ENCODE assay signal across 12 cellular contexts in the genomic region with DNA sequence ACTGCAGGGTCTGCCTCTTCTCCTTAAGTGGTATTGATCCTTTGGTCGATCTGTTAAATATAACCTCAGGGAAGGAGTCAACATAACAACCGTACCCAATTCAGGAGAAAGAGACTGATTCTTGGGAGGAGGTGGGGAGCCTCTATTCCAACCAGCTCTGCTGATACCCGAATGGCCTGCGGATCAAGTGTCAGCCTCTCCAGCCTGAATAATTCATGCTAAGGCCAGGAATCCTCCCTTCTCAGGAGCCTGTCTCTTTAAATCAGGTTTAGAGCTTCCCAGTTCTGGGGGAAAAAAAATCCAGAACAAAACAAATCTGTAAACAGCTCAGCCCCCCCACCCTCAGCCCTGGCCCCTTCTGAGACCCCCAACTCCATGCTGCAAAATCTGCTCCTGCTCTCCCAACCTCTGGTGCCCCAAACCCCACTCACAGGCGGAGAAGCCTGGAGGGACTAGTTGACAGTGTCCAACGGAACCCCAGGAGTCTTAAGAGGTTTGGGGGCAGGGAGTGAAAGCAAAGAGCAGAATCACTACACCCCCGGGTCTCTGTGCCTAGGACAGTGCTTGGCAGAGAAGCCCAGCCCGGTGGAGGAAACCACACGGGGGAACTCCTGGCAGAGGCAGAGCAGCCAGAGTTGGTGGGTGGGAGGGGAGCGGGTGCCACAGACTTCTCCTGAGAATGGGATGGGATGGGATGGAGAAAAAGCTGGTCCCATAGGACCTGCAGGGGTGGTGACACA. TPM values are rescaled to one million over a fixed set of nuclear protein-coding genes. Genes with fewer than 3 reads are reported as not detected.
DNase-seq lines count a peak whose midpoint lies in the region; ATAC-seq and TF ChIP-seq lines count a peak whose summit lies in the region.
"Had no signal": no experiment of that assay in that cellular context is flagged by ENCODE, and none has a peak within 500 bp of the region (broad histone marks: within the 10 kb centered on the region; RNA-seq: fewer than 3 reads in every experiment).

No MANE protein-coding gene starts in this region.

- TF ChIP-seq CTCF in activated CD8-positive, alpha-beta T cell treated with anti-CD3 and anti-CD28 coated beads for 36 hours (IDR thresholded peaks at IDR 0.05) = no peak

- intact Hi-C loops in activated CD8-positive, alpha-beta T cell treated with anti-CD3 and anti-CD28 coated beads for 36 hours (cut with micrococcal nuclease) = no loop called here

- no peaks in the 10 kb centered on the region for H3K36me3 Mint-ChIP-seq in activated T-cell treated with anti-CD3 and anti-CD28 coated beads, Interleukin-2, amount 50 U/mL, for 72 hours (ENCODE audit: insufficient read depth in 2 of 2)
- no peaks in the 10 kb centered on the region for H3K36me3 Mint-ChIP-seq in activated CD8-positive, alpha-beta T cell treated with anti-CD3 and anti-CD28 coated beads for 36 hours (ENCODE audit: low read depth)
- H3K36me3 Mint-ChIP-seq in stimulated activated memory B cell treated with anti-CD40 and anti-IgM and Interleukin-4, amounts not matched to agents 10 μg/mL and 1 μg/mL and 100 μg/mL, for 72 hours = no peaks in the 10 kb centered on the region

- H3K4me1 Mint-ChIP-seq in activated T-cell treated with anti-CD3 and anti-CD28 coated beads, Interleukin-2, amount 50 U/mL, for 72 hours (ENCODE audit: low read depth) = peaks cover 5% of the 10 kb centered on the region
- H3K4me1 Mint-ChIP-seq in activated CD8-positive, alpha-beta T cell treated with anti-CD3 and anti-CD28 coated beads for 36 hours (ENCODE audit: low read depth) = peaks cover 10% of the 10 kb centered on the region
- peaks cover 10% of the 10 kb centered on the region for H3K4me1 Mint-ChIP-seq in stimulated activated memory B cell treated with anti-CD40 and anti-IgM and Interleukin-4, amounts not matched to agents 10 μg/mL and 1 μg/mL and 100 μg/mL, for 72 hours

- no peak overlapping the region for H3K27ac Mint-ChIP-seq in activated T-cell treated with anti-CD3 and anti-CD28 coated beads, Interleukin-2, amount 50 U/mL, for 72 hours
- no peak overlapping the region for H3K27ac Mint-ChIP-seq in activated CD8-positive, alpha-beta T cell treated with anti-CD3 and anti-CD28 coated beads for 36 hours
- H3K27ac Mint-ChIP-seq in stimulated activated memory B cell treated with anti-CD40 and anti-IgM and Interleukin-4, amounts not matched to agents 10 μg/mL and 1 μg/mL and 100 μg/mL, for 72 hours = no peak overlapping the region

- peak overlapping the region; percentile 86 to 89 for H3K4me3 Mint-ChIP-seq in activated T-cell treated with anti-CD3 and anti-CD28 coated beads, Interleukin-2, amount 50 U/mL, for 72 hours
- peak overlapping the region; percentile 71 for H3K4me3 Mint-ChIP-seq in activated CD8-positive, alpha-beta T cell treated with anti-CD3 and anti-CD28 coated beads for 36 hours
- peak overlapping the region; percentile 66 for H3K4me3 Mint-ChIP-seq in stimulated activated memory B cell treated with anti-CD40 and anti-IgM and Interleukin-4, amounts not matched to agents 10 μg/mL and 1 μg/mL and 100 μg/mL, for 72 hours

- CTCF ChIA-PET in activated CD8-positive, alpha-beta T cell treated with anti-CD3 and anti-CD28 coated beads for 36 hours (lab: Charles Lee) = interaction anchor here (1.5 to 19.6 kb wide), 7 partner anchors 9 to 284 kb away, joined by 3 to 663 read pairs (median 18); a partner anchor contains a TSS
- CTCF ChIA-PET in HEK293T (lab: Yijun Ruan, JAX) = interaction anchor here (1.1 to 4.7 kb wide), 2 partner anchors 9 to 98 kb away, joined by 5 to 45 read pairs; no protein-coding TSS in a partner anchor

- no peak for ATAC-seq in activated T-cell treated with anti-CD3 and anti-CD28 coated beads, Interleukin-2, amount 50 U/mL, for 72 hours (replicated peaks in 1 of 2)
- no peak for ATAC-seq in activated CD8-positive, alpha-beta T cell treated with anti-CD3 and anti-CD28 coated beads for 36 hours
- ATAC-seq in stimulated activated memory B cell treated with anti-CD40 and anti-IgM and Interleukin-4, amounts not matched to agents 10 μg/mL and 1 μg/mL and 100 μg/mL, for 72 hours = no peak

- peak overlapping the region; percentile 59; the same call in 1 of the 2 replicates for H3K4me3 ChIP-seq in iPS-18c (ENCODE audit: insufficient read depth, low read depth, low read length)

- peaks cover 3% of the 10 kb centered on the region for H3K9me3 ChIP-seq in iPS-18c (ENCODE audit: control insufficient read depth, insufficient read depth, low read length)
- H3K9me3 ChIP-seq: ascending aorta had no signal

- no peak for DNase-seq in activated T-cell treated with anti-CD3 and anti-CD28 coated beads, Interleukin-2, amount 50 U/mL, for 72 hours
- no peak for DNase-seq in activated T-cell treated with anti-CD3 and anti-CD28 coated beads for 4 hours
- DNase-seq in activated CD8-positive, alpha-beta T cell treated with anti-CD3 and anti-CD28 coated beads for 36 hours = no peak
- no peak for DNase-seq in NCI-H524 treated with DMSO at 0.1 percent for 48 hours (lab: John Stamatoyannopoulos, UW)
- DNase-seq in COLO668 (lab: John Stamatoyannopoulos, UW; ENCODE audit: unreplicated experiment) = no peak
- DNase-seq in HEK293T (ENCODE audit: extremely low spot score) = no peak
- DNase-seq: KG1, SHP77 treated with DMSO at 0.1 percent for 48 hours had no signal

- H3K9me3 Mint-ChIP-seq in activated T-cell treated with anti-CD3 and anti-CD28 coated beads, Interleukin-2, amount 50 U/mL, for 72 hours = no peaks in the 10 kb centered on the region
- no peaks in the 10 kb centered on the region for H3K9me3 Mint-ChIP-seq in activated CD8-positive, alpha-beta T cell treated with anti-CD3 and anti-CD28 coated beads for 36 hours
- H3K9me3 Mint-ChIP-seq in stimulated activated memory B cell treated with anti-CD40 and anti-IgM and Interleukin-4, amounts not matched to agents 10 μg/mL and 1 μg/mL and 100 μg/mL, for 72 hours = no peaks in the 10 kb centered on the region

- POLR2A ChIA-PET in activated CD8-positive, alpha-beta T cell treated with anti-CD3 and anti-CD28 coated beads for 36 hours (lab: Charles Lee) = interaction anchor here (1.4 to 1.5 kb wide), 2 partner anchors 13 to 16 kb away, joined by 4 to 6 read pairs; no protein-coding TSS in a partner anchor
- POLR2A ChIA-PET in HEK293T (lab: Yijun Ruan, JAX) = no interaction called here

- H3K27me3 Mint-ChIP-seq in activated T-cell treated with anti-CD3 and anti-CD28 coated beads, Interleukin-2, amount 50 U/mL, for 72 hours (ENCODE audit: low read depth) = peaks cover 47% of the 10 kb centered on the region
- H3K27me3 Mint-ChIP-seq in activated CD8-positive, alpha-beta T cell treated with anti-CD3 and anti-CD28 coated beads for 36 hours = peaks cover 29% of the 10 kb centered on the region
- peaks cover 69% of the 10 kb centered on the region for H3K27me3 Mint-ChIP-seq in stimulated activated memory B cell treated with anti-CD40 and anti-IgM and Interleukin-4, amounts not matched to agents 10 μg/mL and 1 μg/mL and 100 μg/mL, for 72 hours

TF ChIP-seq in HEK293T, 16 proteins besides CTCF, POLR2A, EP300 and RAD21:
- TF ChIP-seq, protein P1, sequence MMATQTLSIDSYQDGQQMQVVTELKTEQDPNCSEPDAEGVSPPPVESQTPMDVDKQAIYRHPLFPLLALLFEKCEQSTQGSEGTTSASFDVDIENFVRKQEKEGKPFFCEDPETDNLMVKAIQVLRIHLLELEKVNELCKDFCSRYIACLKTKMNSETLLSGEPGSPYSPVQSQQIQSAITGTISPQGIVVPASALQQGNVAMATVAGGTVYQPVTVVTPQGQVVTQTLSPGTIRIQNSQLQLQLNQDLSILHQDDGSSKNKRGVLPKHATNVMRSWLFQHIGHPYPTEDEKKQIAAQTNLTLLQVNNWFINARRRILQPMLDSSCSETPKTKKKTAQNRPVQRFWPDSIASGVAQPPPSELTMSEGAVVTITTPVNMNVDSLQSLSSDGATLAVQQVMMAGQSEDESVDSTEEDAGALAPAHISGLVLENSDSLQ (IDR thresholded peaks at IDR 0.05) = no peak
- TF ChIP-seq FOXA1 (IDR thresholded peaks at IDR 0.05) (no peak), SP1 (IDR thresholded peaks at IDR 0.05) (no peak), ELF4 (IDR thresholded peaks at IDR 0.05) (no peak), L3MBTL2 (conservative IDR thresholded peaks at IDR 0.05) (no peak), FOXM1 (IDR thresholded peaks at IDR 0.05; ENCODE audit: borderline replicate concordance) (no peak), BHLHE40 (IDR thresholded peaks at IDR 0.05; ENCODE audit: borderline replicate concordance) (no peak), LEF1 (IDR thresholded peaks at IDR 0.05; ENCODE audit: borderline replicate concordance) (no peak), NFRKB (IDR thresholded peaks at IDR 0.05) (no peak), ARNT (IDR thresholded peaks at IDR 0.05) (no peak), CTBP1 (IDR thresholded peaks at IDR 0.05; ENCODE audit: borderline replicate concordance) (no peak), ZNF384 (IDR thresholded peaks at IDR 0.05) (no peak), SUZ12 (IDR thresholded peaks at IDR 0.05) (no peak)

RNA-seq across cellular contexts. Expression of a gene that starts 0.9 kb away (rescaled TPM):
- total RNA-seq in activated T-cell treated with anti-CD3 and anti-CD28 coated beads, Interleukin-2, amount 50 U/mL, for 72 hours = under 1 TPM; 0.07 to 0.14 TPM
- under 1 TPM; 0.18 to 0.20 TPM for total RNA-seq in activated CD8-positive, alpha-beta T cell treated with anti-CD3 and anti-CD28 coated beads for 36 hours
- total RNA-seq: ascending aorta, liver had no signal
